Comparison of ENCODE assay signal across 15 cellular contexts in the genomic region with DNA sequence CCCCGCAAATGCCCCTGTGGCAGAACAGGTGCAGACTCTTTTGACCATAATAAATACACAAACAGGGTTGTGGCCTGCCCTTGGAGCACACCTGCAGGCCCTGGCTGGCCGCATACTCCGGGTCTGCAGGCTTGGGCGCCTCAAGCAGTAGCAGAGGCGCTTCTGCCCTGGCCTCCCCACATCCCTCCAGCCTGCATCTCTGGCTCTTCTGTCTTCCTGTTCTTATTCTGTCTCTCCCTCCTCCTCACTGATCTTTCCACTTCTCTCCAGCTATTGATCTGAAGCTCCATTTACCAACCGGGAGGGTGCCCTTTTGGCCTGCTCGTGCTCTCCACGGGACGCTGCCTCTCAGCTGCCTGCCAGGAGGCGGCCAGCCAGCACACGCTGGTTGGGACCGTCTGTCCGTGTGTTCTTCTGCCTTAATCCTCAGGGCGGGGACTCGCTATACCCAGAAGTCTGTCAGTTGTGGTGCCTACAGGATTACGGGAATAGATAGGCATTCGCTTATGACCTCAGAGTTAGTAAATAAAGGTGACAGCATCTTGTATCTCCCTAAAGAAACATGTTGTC. TPM values are rescaled to one million over a fixed set of nuclear protein-coding genes. Genes with fewer than 3 reads are reported as not detected.
DNase-seq lines count a peak whose midpoint lies in the region; ATAC-seq and TF ChIP-seq lines count a peak whose summit lies in the region.
"Had no signal": no experiment of that assay in that cellular context is flagged by ENCODE, and none has a peak within 500 bp of the region (broad histone marks: within the 10 kb centered on the region; RNA-seq: fewer than 3 reads in every experiment).

No MANE protein-coding gene starts in this region.

- no peak overlapping the region for H3K18ac ChIP-seq in neuronal stem cell (ENCODE audit: low read length)

- peaks cover 30% of the 10 kb centered on the region for H3K4me1 Mint-ChIP-seq in glutamatergic neuron (ENCODE audit: low read depth, unreplicated experiment)

- WGBS in neuronal stem cell (ENCODE audit: extremely low coverage in 2 of 2, insufficient read length in 2 of 2, insufficient replicate concordance in 1 of 2), 2 donors, result no CpG with 5 or more reads among the region's 17 CpGs
- 60 to 71% methylated on average over 17 of the region's 17 CpGs for WGBS in tibial nerve, 2 donors

- DNase-seq in DMS53 (lab: John Stamatoyannopoulos, UW) (peak; percentile 79), NCI-H524 treated with DMSO at 0.1 percent for 48 hours (lab: John Stamatoyannopoulos, UW) (peak; percentile 73), glutamatergic neuron (no peak), neuronal stem cell (ENCODE audit: low spot score) (no peak), middle frontal gyrus (ENCODE audit: extremely low spot score, low spot score) (no peak), tibial nerve (ENCODE audit: low spot score in 2 of 2) (no peak), NCI-H1417 (lab: John Stamatoyannopoulos, UW) (no peak)
- DNase-seq: activated naive CD4-positive, alpha-beta T cell treated with anti-CD3 and anti-CD28 coated beads, Interleukin-2, amount 50 U/mL, for 16 hours; effector memory CD8-positive, alpha-beta T cell; mucosa of descending colon; NCI-H1048; NCI-H345; stimulated activated CD4-positive, alpha-beta T cell treated with anti-CD3 and anti-CD28 coated beads, Interleukin-15, amount 100 ng/mL, for 24 hours had no signal

- H4K91ac ChIP-seq in neuronal stem cell (ENCODE audit: low read depth, low read length, poor library complexity), result no peak overlapping the region

- no peak overlapping the region for H2BK120ac ChIP-seq in neuronal stem cell (ENCODE audit: low read depth, low read length)

- no peak overlapping the region for H3K27ac ChIP-seq in neuronal stem cell (replicated peaks; ENCODE audit: low read length)
- no peak overlapping the region for H3K27ac ChIP-seq in tibial nerve
- H3K27ac ChIP-seq: thoracic aorta had no signal

- H4K8ac ChIP-seq in neuronal stem cell (ENCODE audit: low read depth, low read length), result no peak overlapping the region

- no peak overlapping the region for H3K9ac ChIP-seq in neuronal stem cell (ENCODE audit: low read depth, low read length, poor library complexity)

- no peak overlapping the region for H2BK12ac ChIP-seq in neuronal stem cell (ENCODE audit: low read length)

- no peak for TF ChIP-seq EP300 in tibial nerve (IDR thresholded peaks at IDR 0.05)

- peaks cover 10% of the 10 kb centered on the region for H3K27me3 Mint-ChIP-seq in glutamatergic neuron (ENCODE audit: unreplicated experiment)
- H3K27me3 Mint-ChIP-seq: effector memory CD8-positive, alpha-beta T cell had no signal

- no peaks in the 10 kb centered on the region for H3K36me3 Mint-ChIP-seq in glutamatergic neuron (ENCODE audit: unreplicated experiment)

- H3K4me3 Mint-ChIP-seq in glutamatergic neuron (ENCODE audit: unreplicated experiment), result peak overlapping the region; percentile 17
- H3K4me3 Mint-ChIP-seq: effector memory CD8-positive, alpha-beta T cell had no signal

- H3K4me1 ChIP-seq in neuronal stem cell (ENCODE audit: control insufficient read depth in 2 of 2, insufficient read depth in 1 of 2, low read depth in 1 of 2, low read length in 2 of 2) (peaks cover 13 to 31% of the 10 kb centered on the region in 2 donors), tibial nerve (peaks cover 0 to 3% (median 0%) of the 10 kb centered on the region in 4 donors)

- H3K9me3 ChIP-seq in neuronal stem cell (replicated peaks in 1 of 2; ENCODE audit: control insufficient read depth in 2 of 2, insufficient read depth in 1 of 2, low read depth in 1 of 2, low read length in 2 of 2), result peaks cover 1 to 3% of the 10 kb centered on the region in 2 donors
- no peaks in the 10 kb centered on the region for H3K9me3 ChIP-seq in tibial nerve
- H3K9me3 ChIP-seq: mucosa of descending colon, thoracic aorta had no signal

- no peak overlapping the region for H3K4ac ChIP-seq in neuronal stem cell (ENCODE audit: low read length)

- H3K4me2 ChIP-seq in neuronal stem cell (ENCODE audit: insufficient read depth, low read length, poor library complexity, severe bottlenecking), result no peak overlapping the region

- H3K27me3 ChIP-seq in neuronal stem cell (ENCODE audit: control insufficient read depth in 3 of 3, insufficient read depth in 3 of 3, low read depth in 1 of 3, low read length in 3 of 3) (peaks cover 5 to 48% (median 35%) of the 10 kb centered on the region in 3 experiments), tibial nerve (peaks cover 0 to 4% of the 10 kb centered on the region in 2 donors)

- H2BK5ac ChIP-seq in neuronal stem cell (ENCODE audit: low read length), result no peak overlapping the region

- no peak overlapping the region for H2BK15ac ChIP-seq in neuronal stem cell (ENCODE audit: low read length)

- no peaks in the 10 kb centered on the region for H3K79me1 ChIP-seq in neuronal stem cell (ENCODE audit: low read depth, low read length)

- ATAC-seq in GM21360 (IDR thresholded peaks at IDR 0.05; ENCODE audit: unreplicated experiment), result no peak
- ATAC-seq: effector memory CD8-positive, alpha-beta T cell; mucosa of descending colon had no signal

- H2AK5ac ChIP-seq in neuronal stem cell (ENCODE audit: low read depth, low read length), result no peak overlapping the region

- H3K9me3 Mint-ChIP-seq in glutamatergic neuron (ENCODE audit: unreplicated experiment), result no peaks in the 10 kb centered on the region
- H3K9me3 Mint-ChIP-seq: effector memory CD8-positive, alpha-beta T cell had no signal

- peak overlapping the region; percentile 82 for H3K27ac Mint-ChIP-seq in glutamatergic neuron (ENCODE audit: unreplicated experiment)
- H3K27ac Mint-ChIP-seq: effector memory CD8-positive, alpha-beta T cell had no signal

- H2AFZ ChIP-seq in neuronal stem cell (ENCODE audit: low read length), result peak overlapping the region; percentile 7

- no peak overlapping the region for H3K23ac ChIP-seq in neuronal stem cell (ENCODE audit: low read depth, low read length, poor library complexity)

- TF ChIP-seq POLR2A in tibial nerve (IDR thresholded peaks at IDR 0.05), result no peak

- H3K36me3 ChIP-seq in neuronal stem cell (replicated peaks in 1 of 2; ENCODE audit: control insufficient read depth in 2 of 2, insufficient read depth in 2 of 2, low read length in 2 of 2), result no peaks in the 10 kb centered on the region
- H3K36me3 ChIP-seq in tibial nerve, result no peaks in the 10 kb centered on the region
- H3K36me3 ChIP-seq: thoracic aorta had no signal

- TF ChIP-seq CTCF in glutamatergic neuron (IDR thresholded peaks at IDR 0.05; ENCODE audit: partially characterized antibody, unreplicated experiment) (no peak), tibial nerve (IDR thresholded peaks at IDR 0.05) (no peak)

- H3K14ac ChIP-seq in neuronal stem cell (ENCODE audit: low read length), result no peak overlapping the region

- H3K4me3 ChIP-seq in neuronal stem cell (ENCODE audit: low read length in 2 of 2) (no peak overlapping the region), tibial nerve (no peak overlapping the region)
- H3K4me3 ChIP-seq: mucosa of descending colon, thoracic aorta had no signal

RNA-seq across cellular contexts. Expression of gene UPB1, which starts 5.2 kb away (rescaled TPM):
- total RNA-seq in glutamatergic neuron (ENCODE audit: unreplicated experiment), result 0.37 TPM
- 0.21 TPM for polyA plus RNA-seq in neuronal stem cell (2013, experiment 1 of 2)
- 0.12 TPM for polyA plus RNA-seq in neuronal stem cell (2013, experiment 2 of 2)
- total RNA-seq in tibial nerve, result under 1 TPM in 3 of 4 donors, not detected in 1; 0.44 to 0.98 (median 0.63) TPM

RNA-seq across cellular contexts. Expression of gene GUCD1, which starts 54.6 kb away (rescaled TPM):
- 64.9 TPM for total RNA-seq in glutamatergic neuron (ENCODE audit: unreplicated experiment)
- 35.1 TPM for polyA plus RNA-seq in neuronal stem cell (2013, experiment 1 of 2)
- polyA plus RNA-seq in neuronal stem cell (2013, experiment 2 of 2), result 35.4 TPM
- total RNA-seq in tibial nerve, result 10 to 100 TPM; 74.1 to 87.9 (median 84.6) TPM

RNA-seq across cellular contexts. Expression of gene SNRPD3, which starts 55.5 kb away (rescaled TPM):
- total RNA-seq in glutamatergic neuron (ENCODE audit: unreplicated experiment) (86.7 TPM), tibial nerve (100 to 1,000 TPM in 3 of 4 donors, 10 to 100 TPM in 1; 98.7 to 127 (median 111) TPM)
- 103 TPM for polyA plus RNA-seq in neuronal stem cell (2013, experiment 1 of 2)
- 104 TPM for polyA plus RNA-seq in neuronal stem cell (2013, experiment 2 of 2)

Comparison
In these comparisons a context has a peak if more than half of its experiments do, and no peak if none do; other contexts are left out.
1. DNase-seq: peak in DMS53 (single experiment) and NCI-H524 treated with DMSO at 0.1 percent for 48 hours (single experiment); none in glutamatergic neuron (single experiment), neuronal stem cell (single experiment), middle frontal gyrus (single experiment), tibial nerve (0 of 2) and NCI-H1417 (0 of 3).